Comparison of ENCODE assay signal across 9 cellular contexts in genomic region chr13:44575035-44575434, GRCh38. TPM values are rescaled to one million over a fixed set of nuclear protein-coding genes. Genes with fewer than 3 reads are reported as not detected.
DNase-seq lines count a peak whose midpoint lies in the region; ATAC-seq and TF ChIP-seq lines count a peak whose summit lies in the region.
"Had no signal": no experiment of that assay in that cellular context is flagged by ENCODE, and none has a peak within 500 bp of the region (broad histone marks: within the 10 kb centered on the region; RNA-seq: fewer than 3 reads in every experiment).

No MANE protein-coding gene starts in this region.

- H2BK5ac ChIP-seq in mesenchymal stem cell (ENCODE audit: low read depth, low read length, poor library complexity, severe bottlenecking) = no peak overlapping the region

- no peaks in the 10 kb centered on the region for H3K9me3 Mint-ChIP-seq in activated naive CD4-positive, alpha-beta T cell treated with anti-CD3 and anti-CD28 coated beads, Interleukin-2, amount 50 U/mL, for 24 hours
- no peaks in the 10 kb centered on the region for H3K9me3 Mint-ChIP-seq in brain

- H3K23ac ChIP-seq in mesenchymal stem cell (ENCODE audit: low read length in 2 of 2) = no peak overlapping the region

- H3K9ac ChIP-seq in mesenchymal stem cell (ENCODE audit: low read length) = peak overlapping the region; percentile 93

- peaks cover 47% of the 10 kb centered on the region for H3K4me1 Mint-ChIP-seq in activated naive CD4-positive, alpha-beta T cell treated with anti-CD3 and anti-CD28 coated beads, Interleukin-2, amount 50 U/mL, for 24 hours
- peaks cover 67% of the 10 kb centered on the region for H3K4me1 Mint-ChIP-seq in brain

- H3K36me3 Mint-ChIP-seq in activated naive CD4-positive, alpha-beta T cell treated with anti-CD3 and anti-CD28 coated beads, Interleukin-2, amount 50 U/mL, for 24 hours = peaks cover 2% of the 10 kb centered on the region
- H3K36me3 Mint-ChIP-seq in brain = peaks cover 32% of the 10 kb centered on the region

- H3K79me1 ChIP-seq in mesenchymal stem cell (replicated peaks; ENCODE audit: low read length, poor library complexity, severe bottlenecking) = no peaks in the 10 kb centered on the region

- no peak for TF ChIP-seq CTCF in brain (conservative IDR thresholded peaks at IDR 0.05)
- no peak for TF ChIP-seq CTCF in upper lobe of right lung (IDR thresholded peaks at IDR 0.05)

- peak overlapping the region in 1 of 2 experiments; percentile 76 for H3K14ac ChIP-seq in mesenchymal stem cell (ENCODE audit: low read length in 2 of 2)

- H3K27ac ChIP-seq in mesenchymal stem cell (ENCODE audit: low read length, poor library complexity, severe bottlenecking) (no peak overlapping the region), upper lobe of right lung (peak overlapping the region; percentile 95)

- H3K27ac Mint-ChIP-seq in activated naive CD4-positive, alpha-beta T cell treated with anti-CD3 and anti-CD28 coated beads, Interleukin-2, amount 50 U/mL, for 24 hours = peak overlapping the region; percentile 37
- peak overlapping the region; percentile 86 to 100 (median 97) for H3K27ac Mint-ChIP-seq in brain

- H3K4me3 Mint-ChIP-seq in activated naive CD4-positive, alpha-beta T cell treated with anti-CD3 and anti-CD28 coated beads, Interleukin-2, amount 50 U/mL, for 24 hours = peak overlapping the region; percentile 88
- peak overlapping the region; percentile 92 to 99 (median 95) for H3K4me3 Mint-ChIP-seq in brain

- H3K36me3 ChIP-seq in mesenchymal stem cell (ENCODE audit: control insufficient read depth in 1 of 2, insufficient read depth in 2 of 2, low read depth in 1 of 2, low read length in 2 of 2) (peaks cover 9 to 31% of the 10 kb centered on the region in 2 experiments), upper lobe of right lung (no peaks in the 10 kb centered on the region)

- DNase-seq in activated naive CD4-positive, alpha-beta T cell (lab: John Stamatoyannopoulos, UW) = no peak
- DNase-seq in mesenchymal stem cell = no peak
- DNase-seq in upper lobe of right lung = no peak
- DNase-seq in GM19240 (ENCODE audit: insufficient read length, low spot score) = no peak
- no peak for DNase-seq in mucosa of gallbladder (ENCODE audit: low spot score)

- no peak overlapping the region for H2BK15ac ChIP-seq in mesenchymal stem cell (ENCODE audit: low read depth, poor library complexity, severe bottlenecking)

- no peak overlapping the region for H4K91ac ChIP-seq in mesenchymal stem cell (ENCODE audit: low read length)

- H3K27me3 ChIP-seq in mesenchymal stem cell (ENCODE audit: control insufficient read depth in 1 of 2, insufficient read depth in 1 of 2, low read length in 2 of 2) (no peaks in the 10 kb centered on the region), upper lobe of right lung (no peaks in the 10 kb centered on the region)

- WGBS in mesenchymal stem cell = 100% methylated on average over 1 of the region's 1 CpG

- no peaks in the 10 kb centered on the region for H3K9me3 ChIP-seq in mesenchymal stem cell (ENCODE audit: control insufficient read depth, low read length)
- no peaks in the 10 kb centered on the region for H3K9me3 ChIP-seq in upper lobe of right lung

- H2AK5ac ChIP-seq in mesenchymal stem cell (ENCODE audit: low read length, severe bottlenecking) = no peak overlapping the region

- H3K27me3 Mint-ChIP-seq in activated naive CD4-positive, alpha-beta T cell treated with anti-CD3 and anti-CD28 coated beads, Interleukin-2, amount 50 U/mL, for 24 hours = no peaks in the 10 kb centered on the region
- peaks cover 8% of the 10 kb centered on the region for H3K27me3 Mint-ChIP-seq in brain

- H3K4me3 ChIP-seq in mesenchymal stem cell (ENCODE audit: insufficient read depth in 1 of 2, low read depth in 1 of 2, low read length in 2 of 2) = peak overlapping the region; percentile 31 to 79
- peak overlapping the region; percentile 93 for H3K4me3 ChIP-seq in upper lobe of right lung

- H3K4ac ChIP-seq in mesenchymal stem cell (ENCODE audit: low read depth in 1 of 2, low read length in 2 of 2) = no peak overlapping the region

- no peak overlapping the region for H4K8ac ChIP-seq in mesenchymal stem cell (ENCODE audit: low read length)

- no peak overlapping the region for H2BK120ac ChIP-seq in mesenchymal stem cell (ENCODE audit: low read depth, low read length)

- H2BK12ac ChIP-seq in mesenchymal stem cell (ENCODE audit: low read length in 2 of 2) = no peak overlapping the region

- H3K4me2 ChIP-seq in mesenchymal stem cell (ENCODE audit: low read length, poor library complexity, severe bottlenecking) = peak overlapping the region; percentile 54

- H2AFZ ChIP-seq in mesenchymal stem cell (ENCODE audit: low read depth, low read length) = no peak overlapping the region

- intact Hi-C loops in upper lobe of right lung (cut with DNase I) = no loop called here

- H3K4me1 ChIP-seq in mesenchymal stem cell (ENCODE audit: control insufficient read depth, insufficient read depth, low read depth, low read length) = peaks cover 14% of the 10 kb centered on the region
- H3K4me1 ChIP-seq in upper lobe of right lung = peaks cover 18% of the 10 kb centered on the region

- no peak overlapping the region for H3K18ac ChIP-seq in mesenchymal stem cell (ENCODE audit: low read depth in 1 of 2, low read length in 2 of 2)

- no peak for ATAC-seq in upper lobe of right lung
- no peak for ATAC-seq in GM21515 (IDR thresholded peaks at IDR 0.05; ENCODE audit: unreplicated experiment)
- ATAC-seq: HCT116 had no signal

RNA-seq across cellular contexts. Expression of gene TSC22D1, which starts 1.1 kb away (rescaled TPM):
- polyA plus RNA-seq in brain (ENCODE audit: insufficient read depth, low read depth, low replicate concordance) = 120 TPM
- polyA plus RNA-seq in mesenchymal stem cell (2013, experiment 1 of 2) = 88.9 TPM
- 89.1 TPM for polyA plus RNA-seq in mesenchymal stem cell (2013, experiment 2 of 2)
- total RNA-seq in upper lobe of right lung (149 TPM), mucosa of gallbladder (185 TPM)
